Comparison of ENCODE assay signal across 14 cellular contexts in genomic region chr18:24560511-24560981, GRCh38.
DNase-seq lines count a peak whose midpoint lies in the region; ATAC-seq, FAIRE-seq and TF ChIP-seq lines count a peak whose summit lies in the region.
"Had no signal": no experiment of that assay in that cellular context is flagged by ENCODE, and none has a peak within 500 bp of the region (broad histone marks: within the 10 kb centered on the region; RNA-seq: fewer than 3 reads in every experiment).

No MANE protein-coding gene starts in this region.

- no peaks in the 10 kb centered on the region for H3K79me1 ChIP-seq in H1 (ENCODE audit: low read depth, low read length)

- TF ChIP-seq POLR2A in H1 (IDR thresholded peaks at IDR 0.05; ENCODE audit: control extremely low read depth in 1 of 2, low read depth in 2 of 2, low read length in 2 of 2) (no peak), gastrocnemius medialis (IDR thresholded peaks at IDR 0.05) (no peak)

- CTCF ChIA-PET in Caco-2 (lab: Charles Lee), result no interaction called here
- CTCF ChIA-PET in H1 (lab: Charles Lee; ENCODE audit: partially characterized antibody), result interaction anchor here (0.9 to 1.8 kb wide), 3 partner anchors 13 to 166 kb away, joined by 4 read pairs; no protein-coding TSS in a partner anchor

- no peak overlapping the region for H3K14ac ChIP-seq in H1 (ENCODE audit: insufficient read length)

- DNase-seq in Caco-2 (peak; percentile 57 to 79), H1 (ENCODE audit: low read depth in 1 of 2, low spot score in 2 of 2) (peak in 1 of 2 experiments; percentile 46), mesothelial cell of epicardium (ENCODE audit: low spot score in 2 of 2, unreplicated experiment in 2 of 2) (peak in 1 of 2 experiments; percentile 56), gastrocnemius medialis (no peak), dermis blood vessel endothelial cell (no peak), DMS53 (lab: John Stamatoyannopoulos, UW) (no peak)
- DNase-seq: activated CD4-positive, alpha-beta T cell treated with anti-CD3 and anti-CD28 coated beads for 36 hours; NCI-H1092 treated with DMSO at 0.1 percent for 48 hours; NCI-H446; T-helper 2 cell had no signal

- H3K27ac ChIP-seq in HUES48 (ENCODE audit: low read depth, low read length) (peak overlapping the region; percentile 7), H1 (ENCODE audit: low read depth, low read length) (no peak overlapping the region), gastrocnemius medialis (no peak overlapping the region)
- H3K27ac ChIP-seq: neutrophil had no signal

- no peak for ATAC-seq in gastrocnemius medialis
- ATAC-seq in HG02973 (IDR thresholded peaks at IDR 0.05; ENCODE audit: unreplicated experiment), result no peak
- ATAC-seq: activated CD4-positive, alpha-beta T cell treated with anti-CD3 and anti-CD28 coated beads for 36 hours; activated naive CD4-positive, alpha-beta T cell treated with anti-CD3 and anti-CD28 coated beads, Interleukin-2, amount 50 U/mL, for 72 hours had no signal

- POLR2A ChIA-PET in Caco-2 (lab: Charles Lee) (no interaction called here), H1 (lab: Charles Lee; ENCODE audit: partially characterized antibody) (no interaction called here)

- H3K9ac ChIP-seq in HUES48 (ENCODE audit: low read depth, low read length) (no peak overlapping the region), H1 (replicated peaks in 1 of 4; ENCODE audit: extremely low read depth in 1 of 4, low read depth in 3 of 4, low read length in 3 of 4) (no peak overlapping the region)

- H2BK12ac ChIP-seq in H1 (ENCODE audit: low read depth, low read length), result peak overlapping the region; percentile 5; the same call in 1 of the 2 replicates

- peak overlapping the region; percentile 9; the same call in 1 of the 2 replicates for H2AFZ ChIP-seq in H1 (ENCODE audit: low read length)

- TF ChIP-seq RAD21 in H1 (IDR thresholded peaks at IDR 0.05 in 1 of 2, conservative IDR thresholded peaks at IDR 0.05 in 1 of 2; ENCODE audit: low read depth in 2 of 2, low read length in 2 of 2), result no peak

- H3K9me3 ChIP-seq in Caco-2 (no peaks in the 10 kb centered on the region), HUES48 (ENCODE audit: control insufficient read depth, insufficient read depth, low read length) (no peaks in the 10 kb centered on the region), H1 (ENCODE audit: insufficient read depth in 2 of 2, low read depth in 1 of 2, low read length in 1 of 2) (no peaks in the 10 kb centered on the region), gastrocnemius medialis (no peaks in the 10 kb centered on the region)
- H3K9me3 ChIP-seq: neutrophil had no signal

- in situ Hi-C loops in gastrocnemius medialis (cut with MboI; ENCODE audit: low sequenced_read_pairs in 4 of 4), result no loop called here

- BruUV-seq in Caco-2 (replicated peaks; lab: Mats Ljungman, UMichigan), result no TSS peak

- H3K23ac ChIP-seq in H1 (ENCODE audit: insufficient read length), result no peak overlapping the region

- no peak overlapping the region for H2BK5ac ChIP-seq in H1 (ENCODE audit: low read depth, low read length)

- peaks cover 18% of the 10 kb centered on the region for H3K4me1 Mint-ChIP-seq in Caco-2 (ENCODE audit: low read depth, unreplicated experiment)
- H3K4me1 Mint-ChIP-seq in mesothelial cell of epicardium, result peaks cover 30% of the 10 kb centered on the region
- H3K4me1 Mint-ChIP-seq: activated CD4-positive, alpha-beta T cell treated with anti-CD3 and anti-CD28 coated beads for 36 hours had no signal

- H3K27me3 Mint-ChIP-seq in Caco-2 (ENCODE audit: insufficient read depth, unreplicated experiment), result no peaks in the 10 kb centered on the region
- no peaks in the 10 kb centered on the region for H3K27me3 Mint-ChIP-seq in mesothelial cell of epicardium (ENCODE audit: low read depth)

- intact Hi-C loops in Caco-2 (cut with micrococcal nuclease; ENCODE audit: unreplicated experiment) (no loop called here), gastrocnemius medialis (cut with DNase I; ENCODE audit: low total_unique reads) (no loop called here)

- H4K20me1 ChIP-seq in H1 (replicated peaks in 1 of 2; ENCODE audit: control insufficient read depth in 1 of 2, insufficient read depth in 2 of 2, low read length in 2 of 2), result no peaks in the 10 kb centered on the region

- no peak overlapping the region for H3K56ac ChIP-seq in H1 (replicated peaks; ENCODE audit: insufficient read length, low read depth, low read length)

- no peaks in the 10 kb centered on the region for H3K79me2 ChIP-seq in H1 (ENCODE audit: control insufficient read depth in 1 of 2, insufficient read depth in 2 of 2, low read length in 2 of 2)

- H4K8ac ChIP-seq in H1 (ENCODE audit: extremely low read depth, insufficient read depth, low read length), result no peak overlapping the region; the same call in 1 of the 2 replicates

- H3K27ac Mint-ChIP-seq in Caco-2 (ENCODE audit: unreplicated experiment) (peak overlapping the region; percentile 89), mesothelial cell of epicardium (peak overlapping the region; percentile 70)
- H3K27ac Mint-ChIP-seq: activated CD4-positive, alpha-beta T cell treated with anti-CD3 and anti-CD28 coated beads for 36 hours; activated naive CD4-positive, alpha-beta T cell treated with anti-CD3 and anti-CD28 coated beads, Interleukin-2, amount 50 U/mL, for 72 hours had no signal

- TF ChIP-seq CTCF in Caco-2 (IDR thresholded peaks at IDR 0.05; ENCODE audit: insufficient read depth in 1 of 2, low read depth in 1 of 2, low read length in 1 of 2, severe bottlenecking in 1 of 2, unreplicated experiment in 1 of 2) (no peak), H1 (IDR thresholded peaks at IDR 0.05; ENCODE audit: control extremely low read depth in 1 of 3, insufficient read depth in 1 of 3, low read depth in 1 of 3, low read length in 3 of 3) (no peak), mesothelial cell of epicardium (IDR thresholded peaks at IDR 0.05; ENCODE audit: unreplicated experiment) (no peak), gastrocnemius medialis (IDR thresholded peaks at IDR 0.05 in 4 of 5, conservative IDR thresholded peaks at IDR 0.05 in 1 of 5) (no peak)

- H2BK15ac ChIP-seq in H1 (ENCODE audit: low read length), result no peak overlapping the region

- no peak overlapping the region for H3K18ac ChIP-seq in H1 (ENCODE audit: extremely low read depth, low read length)

- no peak overlapping the region for H4K5ac ChIP-seq in H1 (ENCODE audit: insufficient read length, low read depth, low read length)

- H3K36me3 ChIP-seq in Caco-2 (ENCODE audit: control insufficient read depth, insufficient read depth, low read length) (no peaks in the 10 kb centered on the region), HUES48 (ENCODE audit: control insufficient read depth, insufficient read depth, low read length) (no peaks in the 10 kb centered on the region), H1 (ENCODE audit: control insufficient read depth in 2 of 4, insufficient read depth in 4 of 4, low read length in 3 of 4) (no peaks in the 10 kb centered on the region), gastrocnemius medialis (no peaks in the 10 kb centered on the region)
- H3K36me3 ChIP-seq: neutrophil had no signal

- peak overlapping the region; percentile 34 to 47 for H3K4me2 ChIP-seq in H1 (ENCODE audit: insufficient read depth in 1 of 2, low read depth in 2 of 2, low read length in 2 of 2)

- H3K36me3 Mint-ChIP-seq in Caco-2 (ENCODE audit: insufficient read depth, unreplicated experiment) (peaks cover 5% of the 10 kb centered on the region), mesothelial cell of epicardium (no peaks in the 10 kb centered on the region)
- H3K36me3 Mint-ChIP-seq: activated naive CD4-positive, alpha-beta T cell treated with anti-CD3 and anti-CD28 coated beads, Interleukin-2, amount 50 U/mL, for 72 hours had no signal

- H3K4ac ChIP-seq in H1 (replicated peaks; ENCODE audit: insufficient read length, low read depth, low read length), result no peak overlapping the region

- H2BK20ac ChIP-seq in H1 (ENCODE audit: low read length), result no peak overlapping the region

- no peaks in the 10 kb centered on the region for H3K23me2 ChIP-seq in H1 (ENCODE audit: low read depth, low read length)

- no peak overlapping the region for H2BK120ac ChIP-seq in H1 (replicated peaks; ENCODE audit: low read depth, low read length)

- 54% methylated on average over 7 of the region's 7 CpGs; no CpG with 5 or more reads in 1 of the 2 experiments for WGBS in H1 (ENCODE audit: extremely low coverage in 1 of 2, insufficient coverage in 1 of 2, insufficient read length in 1 of 2, insufficient replicate concordance in 2 of 2, low coverage in 1 of 2, low lambda C conversion rate in 2 of 2, missing lambda C conversion rate in 1 of 2), 2 experiments

- no peak overlapping the region for H2AK5ac ChIP-seq in H1 (ENCODE audit: low read depth, low read length)

- no peak overlapping the region for H3K4me3 ChIP-seq in Caco-2 (ENCODE audit: low read depth, low read length)
- no peak overlapping the region; the same call in 1 of the 2 replicates for H3K4me3 ChIP-seq in HUES48 (ENCODE audit: low read depth, low read length)
- H3K4me3 ChIP-seq in H1 (ENCODE audit: extremely low read depth in 1 of 4, insufficient read depth in 2 of 4, low read depth in 3 of 4, low read length in 4 of 4), result no peak overlapping the region
- no peak overlapping the region for H3K4me3 ChIP-seq in gastrocnemius medialis

- FAIRE-seq in H1 (lab: Jason Lieb, UNC), result peak; percentile 85

- TF ChIP-seq EP300 in H1 (IDR thresholded peaks at IDR 0.05; ENCODE audit: borderline replicate concordance in 1 of 2, low read depth in 2 of 2, low read length in 2 of 2), result no peak

- H3K9me3 Mint-ChIP-seq in Caco-2 (ENCODE audit: unreplicated experiment) (no peaks in the 10 kb centered on the region), mesothelial cell of epicardium (no peaks in the 10 kb centered on the region)
- H3K9me3 Mint-ChIP-seq: activated naive CD4-positive, alpha-beta T cell treated with anti-CD3 and anti-CD28 coated beads, Interleukin-2, amount 50 U/mL, for 72 hours had no signal

- H3K4me3 Mint-ChIP-seq in Caco-2 (ENCODE audit: unreplicated experiment) (peak overlapping the region; percentile 66), mesothelial cell of epicardium (peak overlapping the region; percentile 18)
- H3K4me3 Mint-ChIP-seq: activated CD4-positive, alpha-beta T cell treated with anti-CD3 and anti-CD28 coated beads for 36 hours had no signal

- H3K27me3 ChIP-seq in Caco-2 (replicated peaks; ENCODE audit: control insufficient read depth, insufficient read depth, low read length), result no peaks in the 10 kb centered on the region
- no peaks in the 10 kb centered on the region for H3K27me3 ChIP-seq in HUES48 (ENCODE audit: control insufficient read depth, insufficient read depth, low read length)
- H3K27me3 ChIP-seq in H1 (replicated peaks in 1 of 4; ENCODE audit: control insufficient read depth in 3 of 4, extremely low read depth in 1 of 4, insufficient read depth in 3 of 4, low read length in 3 of 4), result no peaks in the 10 kb centered on the region
- H3K27me3 ChIP-seq in gastrocnemius medialis, result peaks cover 0 to 3% (median 0%) of the 10 kb centered on the region in 3 donors
- H3K27me3 ChIP-seq: neutrophil had no signal

- H3K4me1 ChIP-seq in Caco-2 (peaks cover 12% of the 10 kb centered on the region), HUES48 (ENCODE audit: control insufficient read depth, insufficient read depth, low read length) (peaks cover 16% of the 10 kb centered on the region), H1 (replicated peaks in 1 of 4; ENCODE audit: control insufficient read depth in 3 of 4, insufficient read depth in 4 of 4, low read length in 3 of 4) (peaks cover 0 to 14% (median 6%) of the 10 kb centered on the region in 4 experiments; a peak in 5 of 7 replicates), gastrocnemius medialis (no peaks in the 10 kb centered on the region)

- no peak overlapping the region for H4K91ac ChIP-seq in H1 (replicated peaks; ENCODE audit: insufficient read length, low read length)

Comparison
In these comparisons a context has a peak if more than half of its experiments do, and no peak if none do; other contexts are left out.
1. DNase-seq: peak in Caco-2 (2 of 2); none in gastrocnemius medialis (0 of 2), dermis blood vessel endothelial cell (single experiment) and DMS53 (single experiment).